ENCODE assay signal across 9 cellular contexts in genomic region chr10:61000769-61001730, GRCh38. TPM values are rescaled to one million over a fixed set of nuclear protein-coding genes. Genes with fewer than 3 reads are reported as not detected.
DNase-seq lines count a peak whose midpoint lies in the region; ATAC-seq and TF ChIP-seq lines count a peak whose summit lies in the region.
"Had no signal": no experiment of that assay in that cellular context is flagged by ENCODE, and none has a peak within 500 bp of the region (broad histone marks: within the 10 kb centered on the region; RNA-seq: fewer than 3 reads in every experiment).

No MANE protein-coding gene starts in this region.

- BruUV-seq in mammary epithelial cell (replicated peaks; lab: Mats Ljungman, UMichigan) = no TSS peak

- H3K4me2 ChIP-seq in mammary epithelial cell (ENCODE audit: insufficient read depth, low read depth, low read length) = peak overlapping the region; percentile 76

- no peaks in the 10 kb centered on the region for H3K36me3 ChIP-seq in mammary epithelial cell (ENCODE audit: insufficient read depth, low read length)
- H3K36me3 ChIP-seq in kidney epithelial cell (ENCODE audit: control insufficient read depth, insufficient read depth, low read length) = no peaks in the 10 kb centered on the region
- H3K36me3 ChIP-seq: neutrophil had no signal

- H3K4me1 ChIP-seq in mammary epithelial cell (ENCODE audit: insufficient read depth, low read length) = no peaks in the 10 kb centered on the region

- H2AFZ ChIP-seq in mammary epithelial cell (ENCODE audit: low read depth, low read length) = peak overlapping the region; percentile 63

- no peaks in the 10 kb centered on the region for H3K79me2 ChIP-seq in mammary epithelial cell (ENCODE audit: insufficient read depth, low read length)

- H3K27ac Mint-ChIP-seq in stimulated activated memory B cell treated with anti-CD40 and anti-IgM and Interleukin-4, amounts not matched to agents 10 μg/mL and 1 μg/mL and 100 μg/mL, for 72 hours = no peak overlapping the region

- peaks cover 8% of the 10 kb centered on the region for H3K9me3 Mint-ChIP-seq in stimulated activated memory B cell treated with anti-CD40 and anti-IgM and Interleukin-4, amounts not matched to agents 10 μg/mL and 1 μg/mL and 100 μg/mL, for 72 hours

- H3K27me3 ChIP-seq in mammary epithelial cell (ENCODE audit: insufficient read depth, low read length) (peaks cover 4% of the 10 kb centered on the region), kidney epithelial cell (ENCODE audit: control insufficient read depth, insufficient read depth, low read length) (no peaks in the 10 kb centered on the region)

- ATAC-seq in stimulated activated memory B cell treated with anti-CD40 and anti-IgM and Interleukin-4, amounts not matched to agents 10 μg/mL and 1 μg/mL and 100 μg/mL, for 72 hours = peak; percentile 71
- ATAC-seq in HG03045 (IDR thresholded peaks at IDR 0.05; ENCODE audit: unreplicated experiment) = no peak
- no peak for ATAC-seq in GM21737 (IDR thresholded peaks at IDR 0.05; ENCODE audit: unreplicated experiment)

- intact Hi-C loops in mammary epithelial cell (cut with micrococcal nuclease) = no loop called here

- peak overlapping the region; percentile 31 to 48 (median 37) for H3K4me3 ChIP-seq in mammary epithelial cell (replicated peaks in 1 of 3; ENCODE audit: insufficient read depth in 1 of 3, low read depth in 2 of 3, low read length in 3 of 3)
- H3K4me3 ChIP-seq in kidney epithelial cell (ENCODE audit: low read depth, low read length) = peak overlapping the region; percentile 72

- no peaks in the 10 kb centered on the region for H4K20me1 ChIP-seq in mammary epithelial cell (ENCODE audit: insufficient read depth, low read length)

- H3K9ac ChIP-seq in mammary epithelial cell (ENCODE audit: insufficient read depth, low read length) = no peak overlapping the region

- peaks cover 6% of the 10 kb centered on the region for H3K4me1 Mint-ChIP-seq in stimulated activated memory B cell treated with anti-CD40 and anti-IgM and Interleukin-4, amounts not matched to agents 10 μg/mL and 1 μg/mL and 100 μg/mL, for 72 hours

- dilution Hi-C loops in mammary epithelial cell (cut with HindIII; ENCODE audit: low sequenced_read_pairs) = no loop called here

- in situ Hi-C loops in mammary epithelial cell (cut with MboI; ENCODE audit: low sequenced_read_pairs in 2 of 2) = no loop called here

- TF ChIP-seq CTCF in mammary epithelial cell (conservative IDR thresholded peaks at IDR 0.05 in 1 of 2, IDR thresholded peaks at IDR 0.05 in 1 of 2; ENCODE audit: extremely low read depth in 1 of 2, insufficient read depth in 1 of 2, low read depth in 1 of 2, low read length in 2 of 2) (no peak), kidney epithelial cell (IDR thresholded peaks at IDR 0.05; ENCODE audit: insufficient read depth, low read length, poor library complexity, severe bottlenecking) (no peak)

- peaks cover 56% of the 10 kb centered on the region for H3K27me3 Mint-ChIP-seq in stimulated activated memory B cell treated with anti-CD40 and anti-IgM and Interleukin-4, amounts not matched to agents 10 μg/mL and 1 μg/mL and 100 μg/mL, for 72 hours

- no peak overlapping the region for H3K27ac ChIP-seq in mammary epithelial cell (ENCODE audit: insufficient read depth, low read depth, low read length)
- H3K27ac ChIP-seq: neutrophil had no signal

- CTCF ChIA-PET in mammary epithelial cell (lab: Charles Lee; ENCODE audit: low non-redundant PET) = no interaction called here

- WGBS in mammary epithelial cell (ENCODE audit: low coverage, missing lambda C conversion rate) = 11% methylated on average over 6 of the region's 78 CpGs

- H3K9me3 ChIP-seq in mammary epithelial cell (replicated peaks; ENCODE audit: insufficient read depth, low read length) = no peaks in the 10 kb centered on the region
- H3K9me3 ChIP-seq: neutrophil had no signal

- no peaks in the 10 kb centered on the region for H3K36me3 Mint-ChIP-seq in stimulated activated memory B cell treated with anti-CD40 and anti-IgM and Interleukin-4, amounts not matched to agents 10 μg/mL and 1 μg/mL and 100 μg/mL, for 72 hours

- peak; percentile 93 for DNase-seq in D341Med (ENCODE audit: low spot score)
- peak; percentile 52 for DNase-seq in NCI-H1048 (lab: John Stamatoyannopoulos, UW)
- peak; percentile 16 for DNase-seq in mammary epithelial cell
- no peak for DNase-seq in kidney epithelial cell (ENCODE audit: low read depth)
- DNase-seq in amniotic stem cell (lab: John Stamatoyannopoulos, UW) = no peak

- H3K4me3 Mint-ChIP-seq in stimulated activated memory B cell treated with anti-CD40 and anti-IgM and Interleukin-4, amounts not matched to agents 10 μg/mL and 1 μg/mL and 100 μg/mL, for 72 hours = peak overlapping the region; percentile 66

RNA-seq across cellular contexts. Expression of gene RHOBTB1, which starts 57.1 kb away (rescaled TPM):
- total RNA-seq in mammary epithelial cell = 1 to 10 TPM; 3.4 to 6.5 TPM
- polyA plus RNA-seq in mammary epithelial cell = 2.4 TPM
- 0.83 TPM for polyA minus RNA-seq in mammary epithelial cell
- total RNA-seq in kidney epithelial cell = 21.3 and 22.2 TPM in 2 replicates

Comparison
In these comparisons a context has a peak if more than half of its experiments do, and no peak if none do; other contexts are left out.
1. DNase-seq: peak in D341Med (single experiment), NCI-H1048 (single experiment) and mammary epithelial cell (single experiment); none in kidney epithelial cell (single experiment) and amniotic stem cell (single experiment).